Comparison of ENCODE assay signal across 11 cellular contexts in genomic region chr18:25231327-25231691, GRCh38.
A peak's percentile ranks its signal among the peaks of the same experiment; 100 is the strongest.
DNase-seq lines count a peak whose midpoint lies in the region; ATAC-seq, FAIRE-seq and TF ChIP-seq lines count a peak whose summit lies in the region.
"Had no signal": no experiment of that assay in that cellular context is flagged by ENCODE, and none has a peak within 500 bp of the region (broad histone marks: within the 10 kb centered on the region; RNA-seq: fewer than 3 reads in every experiment).

No MANE protein-coding gene starts in this region.

- ATAC-seq in stimulated activated naive CD8-positive, alpha-beta T cell treated with anti-CD3 and anti-CD28 coated beads, Interleukin-15, amount 100 ng/mL, for 72 hours = no peak
- ATAC-seq in GM19023 (IDR thresholded peaks at IDR 0.05; ENCODE audit: unreplicated experiment) = no peak

- no peaks in the 10 kb centered on the region for H3K9me3 Mint-ChIP-seq in stimulated activated naive CD8-positive, alpha-beta T cell treated with anti-CD3 and anti-CD28 coated beads, Interleukin-15, amount 100 ng/mL, for 72 hours

- no peak for TF ChIP-seq CTCF in coronary artery (IDR thresholded peaks at IDR 0.05)
- TF ChIP-seq CTCF in transverse colon (IDR thresholded peaks at IDR 0.05) = no peak

- peak overlapping the region in 1 of 2 donors; percentile 44 for H3K27ac Mint-ChIP-seq in stimulated activated naive CD8-positive, alpha-beta T cell treated with anti-CD3 and anti-CD28 coated beads, Interleukin-15, amount 100 ng/mL, for 72 hours

- H3K4me1 Mint-ChIP-seq in stimulated activated naive CD8-positive, alpha-beta T cell treated with anti-CD3 and anti-CD28 coated beads, Interleukin-15, amount 100 ng/mL, for 72 hours = no peaks in the 10 kb centered on the region

- H3K4me1 ChIP-seq in muscle layer of duodenum (ENCODE audit: control insufficient read depth in 1 of 2, insufficient read depth in 2 of 2, low read length in 2 of 2) = peaks cover 0 to 16% of the 10 kb centered on the region in 2 donors
- peaks cover 0 to 16% (median 8%) of the 10 kb centered on the region in 4 donors for H3K4me1 ChIP-seq in transverse colon

- in situ Hi-C loops in transverse colon (cut with MboI; ENCODE audit: low pct_ligation_motif_present in 1 of 4, low pct_unique_long_range_greater_than_20kb in 1 of 4, low sequenced_read_pairs in 3 of 4) = no loop called here

- no peaks in the 10 kb centered on the region for H3K27me3 ChIP-seq in muscle layer of duodenum (ENCODE audit: low read depth, low read length)
- H3K27me3 ChIP-seq in transverse colon = no peaks in the 10 kb centered on the region

- H3K9me3 ChIP-seq in muscle layer of duodenum (ENCODE audit: control insufficient read depth in 1 of 2, low read length in 2 of 2) (no peaks in the 10 kb centered on the region), transverse colon (no peaks in the 10 kb centered on the region)

- TF ChIP-seq EP300 in transverse colon (IDR thresholded peaks at IDR 0.05; ENCODE audit: low read depth) = no peak

- WGBS in transverse colon (ENCODE audit: low coverage in 1 of 2), 2 donors = 64% methylated on average over 5 of the region's 5 CpGs; no CpG with 5 or more reads in 1 of the 2 donors

- H3K4me3 Mint-ChIP-seq in stimulated activated naive CD8-positive, alpha-beta T cell treated with anti-CD3 and anti-CD28 coated beads, Interleukin-15, amount 100 ng/mL, for 72 hours = no peak overlapping the region

- H3K36me3 ChIP-seq in muscle layer of duodenum (ENCODE audit: control insufficient read depth in 1 of 2, insufficient read depth in 2 of 2, low read length in 2 of 2) (no peaks in the 10 kb centered on the region), transverse colon (no peaks in the 10 kb centered on the region)

- intact Hi-C loops in transverse colon (cut with DNase I; ENCODE audit: low total_unique reads) = no loop called here

- TF ChIP-seq POLR2A in transverse colon (IDR thresholded peaks at IDR 0.05) = no peak

- H3K4me3 ChIP-seq in coronary artery = peak overlapping the region; percentile 24
- H3K4me3 ChIP-seq in muscle layer of duodenum (ENCODE audit: low read depth in 1 of 2, low read length in 2 of 2) = peak overlapping the region in 1 of 2 donors; percentile 10
- H3K4me3 ChIP-seq in transverse colon = no peak overlapping the region

- no peak for FAIRE-seq in RCC 7860 (lab: Jason Lieb, UNC)

- H3K27ac ChIP-seq in coronary artery (peak overlapping the region in 1 of 2 donors; percentile 75), muscle layer of duodenum (ENCODE audit: low read length) (peak overlapping the region; percentile 35), transverse colon (peak overlapping the region; percentile 36 to 67 (median 60))

- DNase-seq in NCI-H82 (lab: John Stamatoyannopoulos, UW) (peak; percentile 7), NCI-H82 treated with DMSO at 0.1 percent for 48 hours (lab: John Stamatoyannopoulos, UW; ENCODE audit: unreplicated experiment) (no peak), coronary artery (ENCODE audit: low spot score) (no peak), transverse colon (no peak), RCC 7860 (ENCODE audit: low spot score) (no peak)
- no peak for DNase-seq in stimulated activated naive CD8-positive, alpha-beta T cell treated with anti-CD3 and anti-CD28 coated beads, Interleukin-15, amount 100 ng/mL, for 72 hours
- DNase-seq: 8988T, cortex of kidney, NCI-H1436 treated with DMSO at 0.1 percent for 48 hours had no signal

- no peaks in the 10 kb centered on the region for H3K27me3 Mint-ChIP-seq in stimulated activated naive CD8-positive, alpha-beta T cell treated with anti-CD3 and anti-CD28 coated beads, Interleukin-15, amount 100 ng/mL, for 72 hours
